16 cellular contexts compared by ENCODE assay signal in genomic region chr7:50351267-50351666, GRCh38. TPM values are rescaled to one million over a fixed set of nuclear protein-coding genes. Genes with fewer than 3 reads are reported as not detected.
DNase-seq lines count a peak whose midpoint lies in the region; ATAC-seq lines count a peak whose summit lies in the region.
"Had no signal": no experiment of that assay in that cellular context is flagged by ENCODE, and none has a peak within 500 bp of the region (broad histone marks: within the 10 kb centered on the region; RNA-seq: fewer than 3 reads in every experiment).

No MANE protein-coding gene starts in this region.

- H3K9me3 Mint-ChIP-seq in stimulated activated naive CD8-positive, alpha-beta T cell treated with anti-CD3 and anti-CD28 coated beads, Interleukin-15, Interleukin-2, amounts not matched to agents 100 ng/mL and 50 ng/mL, for 24 hours: no peaks in the 10 kb centered on the region
- no peaks in the 10 kb centered on the region for H3K9me3 Mint-ChIP-seq in activated CD8-positive, alpha-beta T cell treated with anti-CD3 and anti-CD28 coated beads, Interleukin-2, amount 10 ng/mL, durations not matched to agents 7 days and 5 days (ENCODE audit: insufficient read depth)

- no peaks in the 10 kb centered on the region for H3K36me3 ChIP-seq in muscle layer of duodenum (ENCODE audit: control insufficient read depth in 1 of 2, insufficient read depth in 2 of 2, low read length in 2 of 2)

- H3K4me3 ChIP-seq in muscle layer of duodenum (ENCODE audit: low read depth in 1 of 2, low read length in 2 of 2): no peak overlapping the region

- no peak for DNase-seq in stimulated activated naive CD8-positive, alpha-beta T cell treated with anti-CD3 and anti-CD28 coated beads, Interleukin-15, Interleukin-2, amounts not matched to agents 100 U/mL and 50 U/mL, for 24 hours
- no peak for DNase-seq in activated CD8-positive, alpha-beta T cell treated with anti-CD3 and anti-CD28 coated beads, Interleukin-2, amount 10 ng/mL, durations not matched to agents 7 days and 5 days
- DNase-seq in ecto neural progenitor cell (ENCODE audit: low spot score) (no peak), NCI-H2227 (lab: John Stamatoyannopoulos, UW; ENCODE audit: unreplicated experiment) (no peak)
- DNase-seq: foreskin keratinocyte, KBM-7, NCI-H1105, NCI-H226, right cardiac atrium had no signal

- CTCF ChIA-PET in activated CD8-positive, alpha-beta T cell treated with anti-CD3 and anti-CD28 coated beads, Interleukin-2, amount 10 ng/mL, durations not matched to agents 7 days and 5 days (lab: Charles Lee): interaction anchor here (0.6 to 18.7 kb wide), 10 partner anchors 7 to 259 kb away, joined by 3 to 322 read pairs (median 6); no protein-coding TSS in a partner anchor

- H3K36me3 Mint-ChIP-seq in stimulated activated naive CD8-positive, alpha-beta T cell treated with anti-CD3 and anti-CD28 coated beads, Interleukin-15, Interleukin-2, amounts not matched to agents 100 ng/mL and 50 ng/mL, for 24 hours (ENCODE audit: low read depth): peaks cover 87% of the 10 kb centered on the region
- H3K36me3 Mint-ChIP-seq in activated CD8-positive, alpha-beta T cell treated with anti-CD3 and anti-CD28 coated beads, Interleukin-2, amount 10 ng/mL, durations not matched to agents 7 days and 5 days (ENCODE audit: low read depth): peaks cover 87% of the 10 kb centered on the region

- H3K4me1 ChIP-seq in muscle layer of duodenum (ENCODE audit: control insufficient read depth in 1 of 2, insufficient read depth in 2 of 2, low read length in 2 of 2): no peaks in the 10 kb centered on the region
- H3K4me1 ChIP-seq: foreskin keratinocyte had no signal

- H3K9me3 ChIP-seq in muscle layer of duodenum (ENCODE audit: control insufficient read depth in 1 of 2, low read length in 2 of 2): no peaks in the 10 kb centered on the region

- peak overlapping the region; percentile 97 for H3K27ac Mint-ChIP-seq in stimulated activated naive CD8-positive, alpha-beta T cell treated with anti-CD3 and anti-CD28 coated beads, Interleukin-15, Interleukin-2, amounts not matched to agents 100 ng/mL and 50 ng/mL, for 24 hours
- H3K27ac Mint-ChIP-seq in activated CD8-positive, alpha-beta T cell treated with anti-CD3 and anti-CD28 coated beads, Interleukin-2, amount 10 ng/mL, durations not matched to agents 7 days and 5 days: peak overlapping the region; percentile 89

- POLR2A ChIA-PET in activated CD8-positive, alpha-beta T cell treated with anti-CD3 and anti-CD28 coated beads, Interleukin-2, amount 10 ng/mL, durations not matched to agents 7 days and 5 days (lab: Charles Lee): interaction anchor here (0.6 to 9.6 kb wide), 13 partner anchors 11 to 202 kb away, joined by 3 to 128 read pairs (median 5); partner anchors contain the start of gene IKZF1

- H3K27me3 Mint-ChIP-seq in stimulated activated naive CD8-positive, alpha-beta T cell treated with anti-CD3 and anti-CD28 coated beads, Interleukin-15, Interleukin-2, amounts not matched to agents 100 ng/mL and 50 ng/mL, for 24 hours: no peaks in the 10 kb centered on the region
- no peaks in the 10 kb centered on the region for H3K27me3 Mint-ChIP-seq in activated CD8-positive, alpha-beta T cell treated with anti-CD3 and anti-CD28 coated beads, Interleukin-2, amount 10 ng/mL, durations not matched to agents 7 days and 5 days (ENCODE audit: low read depth)

- peak overlapping the region; percentile 44 for H3K27ac ChIP-seq in muscle layer of duodenum (ENCODE audit: low read length)
- H3K27ac ChIP-seq: foreskin keratinocyte had no signal

- peaks cover 36% of the 10 kb centered on the region for H3K4me1 Mint-ChIP-seq in stimulated activated naive CD8-positive, alpha-beta T cell treated with anti-CD3 and anti-CD28 coated beads, Interleukin-15, Interleukin-2, amounts not matched to agents 100 ng/mL and 50 ng/mL, for 24 hours (ENCODE audit: low read depth)
- peaks cover 95% of the 10 kb centered on the region for H3K4me1 Mint-ChIP-seq in activated CD8-positive, alpha-beta T cell treated with anti-CD3 and anti-CD28 coated beads, Interleukin-2, amount 10 ng/mL, durations not matched to agents 7 days and 5 days (ENCODE audit: low read depth)

- no peak for ATAC-seq in stimulated activated naive CD8-positive, alpha-beta T cell treated with anti-CD3 and anti-CD28 coated beads, Interleukin-15, Interleukin-2, amounts not matched to agents 100 U/mL and 50 U/mL, for 24 hours
- ATAC-seq in activated CD8-positive, alpha-beta T cell treated with anti-CD3 and anti-CD28 coated beads, Interleukin-2, amount 10 ng/mL, durations not matched to agents 7 days and 5 days: no peak
- ATAC-seq in HG03571 (IDR thresholded peaks at IDR 0.05; ENCODE audit: unreplicated experiment): no peak
- no peak for ATAC-seq in GM21723 (IDR thresholded peaks at IDR 0.05; ENCODE audit: unreplicated experiment)
- ATAC-seq: foreskin keratinocyte, HCT116, Panc1, right cardiac atrium had no signal

- peak overlapping the region; percentile 69 for H3K4me3 Mint-ChIP-seq in stimulated activated naive CD8-positive, alpha-beta T cell treated with anti-CD3 and anti-CD28 coated beads, Interleukin-15, Interleukin-2, amounts not matched to agents 100 ng/mL and 50 ng/mL, for 24 hours
- peak overlapping the region; percentile 64 for H3K4me3 Mint-ChIP-seq in activated CD8-positive, alpha-beta T cell treated with anti-CD3 and anti-CD28 coated beads, Interleukin-2, amount 10 ng/mL, durations not matched to agents 7 days and 5 days

- H3K27me3 ChIP-seq in muscle layer of duodenum (ENCODE audit: low read depth, low read length): no peaks in the 10 kb centered on the region

RNA-seq across cellular contexts. Expression of gene IKZF1, which starts 46.8 kb away (rescaled TPM):
- 100 to 1,000 TPM; 370 to 374 TPM for total RNA-seq in activated CD8-positive, alpha-beta T cell treated with anti-CD3 and anti-CD28 coated beads, Interleukin-2, amount 10 ng/mL, durations not matched to agents 7 days and 5 days
- total RNA-seq: bronchial epithelial cell, foreskin keratinocyte had no signal
